ENCODE assay signal across 8 cellular contexts in the genomic region with DNA sequence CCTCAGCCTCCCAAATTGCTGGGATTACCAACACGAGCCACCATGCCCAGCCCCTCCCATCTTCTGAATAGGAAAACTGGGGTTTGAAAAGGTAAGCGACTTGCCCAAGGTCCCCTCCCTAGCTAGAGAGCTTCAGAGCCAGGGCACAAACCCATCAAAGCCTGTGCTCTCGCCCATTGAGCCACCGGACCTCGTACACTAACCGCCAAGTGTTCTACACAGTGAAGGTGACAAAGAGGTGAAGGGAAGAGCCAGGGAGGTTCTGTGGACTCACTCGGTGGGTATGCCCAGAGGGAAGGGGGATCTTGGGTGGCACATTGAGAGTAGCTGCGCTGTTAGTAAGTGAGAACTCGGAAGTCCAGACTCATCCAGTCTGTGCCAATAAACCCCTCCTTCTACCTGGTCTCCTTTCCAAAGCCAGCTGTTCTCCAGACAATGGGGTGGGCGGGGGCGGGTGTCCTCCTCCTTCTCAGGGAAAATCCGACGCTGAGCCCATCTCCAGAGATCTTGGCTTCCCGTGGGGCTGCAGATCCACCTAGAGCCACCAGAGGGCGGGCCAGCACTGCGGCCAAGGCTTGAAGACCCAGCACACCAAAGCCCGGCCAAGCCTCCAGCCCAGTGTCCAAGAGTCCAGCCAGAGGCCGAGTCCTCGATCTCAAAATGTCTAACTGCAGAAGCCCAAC. TPM values are rescaled to one million over a fixed set of nuclear protein-coding genes. Genes with fewer than 3 reads are reported as not detected.
A peak's percentile ranks its signal among the peaks of the same experiment; 100 is the strongest.
DNase-seq lines count a peak whose midpoint lies in the region; ATAC-seq, FAIRE-seq and TF ChIP-seq lines count a peak whose summit lies in the region.

No MANE protein-coding gene starts in this region.

- peak; percentile 42 for DNase-seq in NK-92 treated with Interleukin-12 subunit alpha and Interleukin-12 subunit beta, amount 100 ng/mL, for 24 hours (lab: John Stamatoyannopoulos, UW)
- DNase-seq in NK-92 (lab: John Stamatoyannopoulos, UW; ENCODE audit: unreplicated experiment): no peak
- peak; percentile 28 for DNase-seq in NCI-H2107 treated with DMSO at 0.1 percent for 48 hours (lab: John Stamatoyannopoulos, UW; ENCODE audit: unreplicated experiment)
- peak; percentile 94 for DNase-seq in WTC11 (ENCODE audit: low spot score)
- peak; percentile 52 for DNase-seq in bronchial epithelial cell (ENCODE audit: low read depth)
- DNase-seq in keratinocyte (ENCODE audit: low read depth, low spot score): no peak
- peak; percentile 57 to 69 for DNase-seq in stimulated activated CD4-positive, alpha-beta T cell treated with anti-CD3 and anti-CD28 coated beads, Interleukin-1b, Interleukin-23, amount 100 ng/mL, for 4 hours (ENCODE audit: low read depth in 2 of 2)

- H3K4me3 ChIP-seq in bronchial epithelial cell (ENCODE audit: low read depth, low read length) (no peak overlapping the region), keratinocyte (ENCODE audit: control insufficient read depth in 2 of 3, extremely low read depth in 1 of 3, insufficient read depth in 2 of 3, low read depth in 1 of 3, low read length in 3 of 3) (no peak overlapping the region)

- dilution Hi-C loops in keratinocyte (cut with MboI; ENCODE audit: extremely low pct_ligation_motif_present, low sequenced_read_pairs): no loop called here

- peak; percentile 62 for ATAC-seq in HG02938 (IDR thresholded peaks at IDR 0.05; ENCODE audit: unreplicated experiment)
- peak; percentile 38 for ATAC-seq in WTC11

- H3K27ac ChIP-seq in keratinocyte (ENCODE audit: control insufficient read depth, insufficient read depth, low read length): no peak overlapping the region

- H3K4me3 Mint-ChIP-seq in WTC11: peak overlapping the region; percentile 80

- no peaks in the 10 kb centered on the region for H3K9me3 Mint-ChIP-seq in WTC11

- H3K9ac ChIP-seq in keratinocyte (ENCODE audit: control insufficient read depth, extremely low read depth, insufficient read depth, low read length): no peak overlapping the region

- no peaks in the 10 kb centered on the region for H3K36me3 Mint-ChIP-seq in WTC11

- peak; percentile 70 for FAIRE-seq in bronchial epithelial cell (lab: Jason Lieb, UNC)
- FAIRE-seq in keratinocyte (lab: Jason Lieb, UNC): peak; percentile 66

- CTCF ChIA-PET in WTC11 (lab: Charles Lee): interaction anchor here (0.5 to 7.4 kb wide), 67 partner anchors 9 to 1979 kb away, joined by 3 to 260 read pairs (median 5); a partner anchor contains a TSS

- no peaks in the 10 kb centered on the region for H3K9me1 ChIP-seq in keratinocyte (ENCODE audit: control insufficient read depth, extremely low read depth, insufficient read depth, low read length)

- peak; percentile 100 for TF ChIP-seq CTCF in WTC11 (IDR thresholded peaks at IDR 0.05)
- peak; percentile 99 for TF ChIP-seq CTCF in bronchial epithelial cell (IDR thresholded peaks at IDR 0.05; ENCODE audit: insufficient read depth, low read length, severe bottlenecking)
- TF ChIP-seq CTCF in keratinocyte (optimal IDR thresholded peaks at IDR 0.05 in 1 of 3, IDR thresholded peaks at IDR 0.05 in 1 of 3, conservative IDR thresholded peaks at IDR 0.05 in 1 of 3; ENCODE audit: extremely low read depth in 1 of 3, insufficient read depth in 2 of 3, low read length in 3 of 3): peak; percentile 88 to 99 (median 89)

- H3K36me3 ChIP-seq in bronchial epithelial cell (ENCODE audit: control insufficient read depth, insufficient read depth, low read length): no peaks in the 10 kb centered on the region
- no peaks in the 10 kb centered on the region for H3K36me3 ChIP-seq in keratinocyte (ENCODE audit: control insufficient read depth in 2 of 2, extremely low read depth in 1 of 2, insufficient read depth in 2 of 2, low read length in 2 of 2)

- H3K4me1 Mint-ChIP-seq in WTC11: peaks cover 26% of the 10 kb centered on the region

- H3K4me1 ChIP-seq in keratinocyte (ENCODE audit: control insufficient read depth, extremely low read depth, insufficient read depth, low read length): peaks cover 20% of the 10 kb centered on the region

- H3K27me3 Mint-ChIP-seq in WTC11 (ENCODE audit: low read depth): peaks cover 62% of the 10 kb centered on the region

- POLR2A ChIA-PET in WTC11 (lab: Charles Lee): interaction anchor here (0.6 to 2.7 kb wide), 5 partner anchors 20 to 168 kb away, joined by 3 to 15 read pairs (median 4); no protein-coding TSS in a partner anchor

- no peaks in the 10 kb centered on the region for H3K79me2 ChIP-seq in keratinocyte (ENCODE audit: control insufficient read depth, insufficient read depth, low read length)

- no peak overlapping the region for H2AFZ ChIP-seq in keratinocyte (ENCODE audit: control insufficient read depth, low read length)

- H3K27me3 ChIP-seq in bronchial epithelial cell (ENCODE audit: control insufficient read depth, insufficient read depth, low read length) (peaks cover 30% of the 10 kb centered on the region), keratinocyte (ENCODE audit: control insufficient read depth, extremely low read depth, insufficient read depth, low read length) (peaks cover 39% of the 10 kb centered on the region)

- no peaks in the 10 kb centered on the region for H4K20me1 ChIP-seq in keratinocyte (ENCODE audit: control insufficient read depth, extremely low read depth, insufficient read depth, low read length)

- H3K27ac Mint-ChIP-seq in WTC11: no peak overlapping the region

- H3K9me3 ChIP-seq in keratinocyte (ENCODE audit: control insufficient read depth, low read depth, low read length): no peaks in the 10 kb centered on the region

- no peak overlapping the region for H3K4me2 ChIP-seq in keratinocyte (ENCODE audit: control insufficient read depth, extremely low read depth, insufficient read depth, low read depth, low read length)

TF ChIP-seq in WTC11, 78 proteins besides CTCF, POLR2A, EP300 and RAD21 (continues in another document):
- no peak for TF ChIP-seq ETV6 (CRISPR knock-in tag; IDR thresholded peaks at IDR 0.05)
- TF ChIP-seq, protein P1, sequence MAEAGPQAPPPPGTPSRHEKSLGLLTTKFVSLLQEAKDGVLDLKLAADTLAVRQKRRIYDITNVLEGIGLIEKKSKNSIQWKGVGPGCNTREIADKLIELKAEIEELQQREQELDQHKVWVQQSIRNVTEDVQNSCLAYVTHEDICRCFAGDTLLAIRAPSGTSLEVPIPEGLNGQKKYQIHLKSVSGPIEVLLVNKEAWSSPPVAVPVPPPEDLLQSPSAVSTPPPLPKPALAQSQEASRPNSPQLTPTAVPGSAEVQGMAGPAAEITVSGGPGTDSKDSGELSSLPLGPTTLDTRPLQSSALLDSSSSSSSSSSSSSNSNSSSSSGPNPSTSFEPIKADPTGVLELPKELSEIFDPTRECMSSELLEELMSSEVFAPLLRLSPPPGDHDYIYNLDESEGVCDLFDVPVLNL (CRISPR knock-in tag; IDR thresholded peaks at IDR 0.05; ENCODE audit: borderline replicate concordance, low read depth): no peak
- TF ChIP-seq, protein P2, sequence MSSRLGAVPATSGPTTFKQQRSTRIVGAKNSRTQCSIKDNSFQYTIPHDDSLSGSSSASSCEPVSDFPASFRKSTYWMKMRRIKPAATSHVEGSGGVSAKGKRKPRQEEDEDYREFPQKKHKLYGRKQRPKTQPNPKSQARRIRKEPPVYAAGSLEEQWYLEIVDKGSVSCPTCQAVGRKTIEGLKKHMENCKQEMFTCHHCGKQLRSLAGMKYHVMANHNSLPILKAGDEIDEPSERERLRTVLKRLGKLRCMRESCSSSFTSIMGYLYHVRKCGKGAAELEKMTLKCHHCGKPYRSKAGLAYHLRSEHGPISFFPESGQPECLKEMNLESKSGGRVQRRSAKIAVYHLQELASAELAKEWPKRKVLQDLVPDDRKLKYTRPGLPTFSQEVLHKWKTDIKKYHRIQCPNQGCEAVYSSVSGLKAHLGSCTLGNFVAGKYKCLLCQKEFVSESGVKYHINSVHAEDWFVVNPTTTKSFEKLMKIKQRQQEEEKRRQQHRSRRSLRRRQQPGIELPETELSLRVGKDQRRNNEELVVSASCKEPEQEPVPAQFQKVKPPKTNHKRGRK (CRISPR knock-in tag; IDR thresholded peaks at IDR 0.05; ENCODE audit: borderline replicate concordance): no peak

RNA-seq across cellular contexts. Expression of a gene that starts 3.2 kb away (rescaled TPM):
- total RNA-seq in WTC11 (2021) (13.8 to 15.5 TPM (median 14.3 TPM) in 3 replicates), bronchial epithelial cell (not detected in 2 replicates)
- 0.03 to 0.12 TPM in 2 of 3 replicates, not detected in the other for polyA plus RNA-seq in keratinocyte
- not detected for polyA plus RNA-seq in keratinocyte (2011; ENCODE audit: low read depth)
- polyA plus RNA-seq in keratinocyte (2011; cell fraction: cytosol; rRNA removed): 0.18 TPM in 1 of 2 replicates, not detected in the other
- polyA plus RNA-seq in keratinocyte (2011; cell fraction: nucleus; rRNA removed): 0.13 TPM in 1 of 2 replicates, not detected in the other
- 0.28 and 0.39 TPM in 2 replicates for polyA plus RNA-seq in keratinocyte (2012; ENCODE audit: low replicate concordance)
- not detected in 3 replicates for polyA minus RNA-seq in keratinocyte
- polyA minus RNA-seq in keratinocyte (2011; cell fraction: cytosol; rRNA and poly(A)+ RNA removed): not detected
- polyA minus RNA-seq in keratinocyte (2011; cell fraction: nucleus; rRNA and poly(A)+ RNA removed): not detected in 2 replicates

RNA-seq across cellular contexts. Expression of a gene that starts 30.2 kb away (rescaled TPM):
- total RNA-seq in WTC11 (2021) (22.6 to 25.8 TPM (median 25.3 TPM) in 3 replicates), bronchial epithelial cell (1.8 and 3.2 TPM in 2 replicates)
- 14.1 to 83.9 TPM (median 48.1 TPM) in 3 replicates for polyA plus RNA-seq in keratinocyte
- polyA plus RNA-seq in keratinocyte (2011; ENCODE audit: low read depth): 3.1 TPM
- polyA plus RNA-seq in keratinocyte (2011; cell fraction: cytosol; rRNA removed): 15.0 and 22.1 TPM in 2 replicates
- 40.2 and 49.1 TPM in 2 replicates for polyA plus RNA-seq in keratinocyte (2011; cell fraction: nucleus; rRNA removed)
- polyA plus RNA-seq in keratinocyte (2012; ENCODE audit: low replicate concordance): 8.9 and 50.8 TPM in 2 replicates
- 35.7 to 91.4 TPM (median 88.4 TPM) in 3 replicates for polyA minus RNA-seq in keratinocyte
- polyA minus RNA-seq in keratinocyte (2011; cell fraction: cytosol; rRNA and poly(A)+ RNA removed): 23.4 TPM
- polyA minus RNA-seq in keratinocyte (2011; cell fraction: nucleus; rRNA and poly(A)+ RNA removed): 20.5 and 26.0 TPM in 2 replicates

RNA-seq across cellular contexts. Expression of a gene that starts 58.4 kb away (rescaled TPM):
- total RNA-seq in WTC11 (2021) (20.5 to 27.1 TPM (median 21.5 TPM) in 3 replicates), bronchial epithelial cell (1.0 and 1.3 TPM in 2 replicates)
- 0.45 to 0.91 TPM (median 0.75 TPM) in 3 replicates for polyA plus RNA-seq in keratinocyte
- not detected for polyA plus RNA-seq in keratinocyte (2011; ENCODE audit: low read depth)
- 0.53 and 0.65 TPM in 2 replicates for polyA plus RNA-seq in keratinocyte (2011; cell fraction: cytosol; rRNA removed)
- 1.2 and 1.4 TPM in 2 replicates for polyA plus RNA-seq in keratinocyte (2011; cell fraction: nucleus; rRNA removed)
- polyA plus RNA-seq in keratinocyte (2012; ENCODE audit: low replicate concordance): 0.18 and 0.38 TPM in 2 replicates
- polyA minus RNA-seq in keratinocyte: 0.99 to 1.5 TPM (median 1.1 TPM) in 3 replicates
- polyA minus RNA-seq in keratinocyte (2011; cell fraction: cytosol; rRNA and poly(A)+ RNA removed): not detected
- 1.2 TPM in 2 replicates for polyA minus RNA-seq in keratinocyte (2011; cell fraction: nucleus; rRNA and poly(A)+ RNA removed)

Comparison
In these comparisons a context has a peak if more than half of its experiments do, and no peak if none do; other contexts are left out.
1. DNase-seq: peak in NK-92 treated with Interleukin-12 subunit alpha and Interleukin-12 subunit beta, amount 100 ng/mL, for 24 hours (single experiment), NCI-H2107 treated with DMSO at 0.1 percent for 48 hours (single experiment), WTC11 (single experiment), bronchial epithelial cell (single experiment) and stimulated activated CD4-positive, alpha-beta T cell treated with anti-CD3 and anti-CD28 coated beads, Interleukin-1b, Interleukin-23, amount 100 ng/mL, for 4 hours (2 of 2); none in NK-92 (single experiment) and keratinocyte (single experiment).
2. RNA of a gene that starts 3.2 kb away (total RNA-seq): 13.8 to 15.5 TPM in WTC11; not detected in bronchial epithelial cell; every median in the first group is over 10 times any median in the second.
3. Peak in every context shown above with its lines, with median percentiles within 50 percentile points of each other: CTCF ChIP-seq.